ENCODE assay signal across 8 cellular contexts in genomic region chr19:16628984-16629691, GRCh38. TPM values are rescaled to one million over a fixed set of nuclear protein-coding genes. Genes with fewer than 3 reads are reported as not detected.
A peak's percentile ranks its signal among the peaks of the same experiment; 100 is the strongest.
DNase-seq lines count a peak whose midpoint lies in the region; ATAC-seq and TF ChIP-seq lines count a peak whose summit lies in the region.

No MANE protein-coding gene starts in this region.

- H3K9me3 Mint-ChIP-seq in endothelial cell (ENCODE audit: unreplicated experiment), result no peaks in the 10 kb centered on the region

- H3K4me1 Mint-ChIP-seq in endothelial cell (ENCODE audit: unreplicated experiment), result peaks cover 23% of the 10 kb centered on the region

- peak; percentile 50 for DNase-seq in DMS53 (lab: John Stamatoyannopoulos, UW)
- DNase-seq in SW480 (ENCODE audit: low spot score), result peak; percentile 18
- DNase-seq in endothelial cell (ENCODE audit: low spot score), result no peak
- peak; percentile 93 for DNase-seq in myocyte (ENCODE audit: low read depth)
- DNase-seq in NCI-H1694 treated with DMSO at 0.1 percent for 48 hours (lab: John Stamatoyannopoulos, UW), result no peak
- no peak for DNase-seq in NCI-H446 treated with DMSO at 0.1 percent for 48 hours (lab: John Stamatoyannopoulos, UW)
- no peak for DNase-seq in stimulated activated CD4-positive, alpha-beta T cell treated with anti-CD3 and anti-CD28 coated beads, Interleukin-1b, Interleukin-23, amount 100 ng/mL, for 48 hours

- peaks cover 8% of the 10 kb centered on the region for H3K27me3 Mint-ChIP-seq in endothelial cell (ENCODE audit: unreplicated experiment)

- peak; percentile 10 for ATAC-seq in HG03135 (IDR thresholded peaks at IDR 0.05; ENCODE audit: unreplicated experiment)

- no peak for TF ChIP-seq CTCF in endothelial cell (IDR thresholded peaks at IDR 0.05; ENCODE audit: unreplicated experiment)

- H3K36me3 Mint-ChIP-seq in endothelial cell (ENCODE audit: low read depth, unreplicated experiment), result peaks cover 11% of the 10 kb centered on the region

- H3K27ac Mint-ChIP-seq in endothelial cell (ENCODE audit: unreplicated experiment), result peak overlapping the region; percentile 64

- H3K4me3 Mint-ChIP-seq in endothelial cell (ENCODE audit: unreplicated experiment), result peak overlapping the region; percentile 94

RNA-seq across cellular contexts. Expression of gene MED26, which starts 1.1 kb away (rescaled TPM):
- 13.3 TPM for total RNA-seq in endothelial cell (ENCODE audit: unreplicated experiment)
- total RNA-seq in myocyte, result 9.2 and 9.5 TPM in 2 replicates
- 6.4 TPM for polyA plus RNA-seq in myocyte (2012)

RNA-seq across cellular contexts. Expression of gene SMIM7, which starts 30.8 kb away (rescaled TPM):
- total RNA-seq in endothelial cell (ENCODE audit: unreplicated experiment) (53.2 TPM), myocyte (60.3 and 64.9 TPM in 2 replicates)
- polyA plus RNA-seq in myocyte (2012), result 70.4 TPM

RNA-seq across cellular contexts. Expression of gene TMEM38A, which starts 31.8 kb away (rescaled TPM):
- total RNA-seq in endothelial cell (ENCODE audit: unreplicated experiment) (0.36 TPM), myocyte (128 and 135 TPM in 2 replicates)
- 31.0 TPM for polyA plus RNA-seq in myocyte (2012)

RNA-seq across cellular contexts. Expression of gene SLC35E1, which starts 56.9 kb away (rescaled TPM):
- 29.7 TPM for total RNA-seq in endothelial cell (ENCODE audit: unreplicated experiment)
- total RNA-seq in myocyte, result 33.2 and 34.5 TPM in 2 replicates
- polyA plus RNA-seq in myocyte (2012), result 54.9 TPM

Comparison
In these comparisons a context has a peak if more than half of its experiments do, and no peak if none do; other contexts are left out.
1. DNase-seq: peak in DMS53 (single experiment), SW480 (single experiment) and myocyte (single experiment); none in endothelial cell (single experiment), NCI-H1694 treated with DMSO at 0.1 percent for 48 hours (single experiment), NCI-H446 treated with DMSO at 0.1 percent for 48 hours (single experiment) and stimulated activated CD4-positive, alpha-beta T cell treated with anti-CD3 and anti-CD28 coated beads, Interleukin-1b, Interleukin-23, amount 100 ng/mL, for 48 hours (single experiment).
2. RNA of gene TMEM38A, which starts 31.8 kb away (total RNA-seq): 128 to 135 TPM in myocyte; 0.36 TPM in endothelial cell (single experiment); every median in the first group is over 10 times any median in the second.